8 cellular contexts compared by ENCODE assay signal in genomic region chr17:5281814-5282638, GRCh38. TPM values are rescaled to one million over a fixed set of nuclear protein-coding genes. Genes with fewer than 3 reads are reported as not detected.
DNase-seq lines count a peak whose midpoint lies in the region; ATAC-seq and TF ChIP-seq lines count a peak whose summit lies in the region.

Gene RABEP1, plus strand, starts transcription at chr17:5282284. Its CDS starts 203 bp downstream, at chr17:5282487.

- H3K9me3 Mint-ChIP-seq in CD4-positive, alpha-beta T cell: no peaks in the 10 kb centered on the region

- peak within 1 kb of the TSS; percentile 95 for H3K9ac ChIP-seq in IMR-90 (ENCODE audit: low read depth, low read length)

- H4K20me1 ChIP-seq in IMR-90 (ENCODE audit: insufficient read depth, low read length): peaks cover 30% of the 10 kb centered on the region

- intact Hi-C loops in CD4-positive, alpha-beta T cell (cut with DNase I, micrococcal nuclease): loop anchor here (5.0 to 10.0 kb wide), 5 partner anchors 35 to 153 kb away; partner anchors contain the start of genes C1QBP (in 1 of the 2) and NUP88 (in 1 of the 2)
- intact Hi-C loops in IMR-90 (cut with micrococcal nuclease): loop anchor here (10.0 kb wide), 1 partner anchor 133 kb away; the partner anchor contains the start of gene NUP88

- H3K9me3 ChIP-seq in CD4-positive, alpha-beta T cell (ENCODE audit: control insufficient read depth, low read length): no peaks in the 10 kb centered on the region
- H3K9me3 ChIP-seq in IMR-90 (ENCODE audit: control insufficient read depth, insufficient read depth, low read length): no peaks in the 10 kb centered on the region

- H3K27ac ChIP-seq in CD4-positive, alpha-beta T cell (ENCODE audit: low read depth, low read length): peak within 1 kb of the TSS; percentile 64
- peak within 1 kb of the TSS; percentile 61 for H3K27ac ChIP-seq in IMR-90 (ENCODE audit: insufficient read depth, low read length)

- peaks cover 26% of the 10 kb centered on the region for H3K36me3 Mint-ChIP-seq in CD4-positive, alpha-beta T cell (ENCODE audit: low read depth)

- H2AFZ ChIP-seq in IMR-90 (replicated peaks; ENCODE audit: low read length, poor library complexity): peak within 1 kb of the TSS; percentile 91

- H4K5ac ChIP-seq in IMR-90 (ENCODE audit: low read depth, low read length): peak within 1 kb of the TSS; percentile 49

- peak within 1 kb of the TSS; percentile 69 to 84 for H4K8ac ChIP-seq in IMR-90 (ENCODE audit: low read depth in 2 of 2, low read length in 2 of 2)

- H3K27me3 ChIP-seq in CD4-positive, alpha-beta T cell (ENCODE audit: control insufficient read depth, insufficient read depth, low read length): no peaks in the 10 kb centered on the region
- no peaks in the 10 kb centered on the region for H3K27me3 ChIP-seq in IMR-90 (ENCODE audit: control insufficient read depth, insufficient read depth, low read length)

- H3K56ac ChIP-seq in IMR-90 (ENCODE audit: extremely low read depth, insufficient read depth, low read length): peak within 1 kb of the TSS; percentile 42; the same call in 1 of the 2 replicates

- H3K27ac Mint-ChIP-seq in CD4-positive, alpha-beta T cell: peak within 1 kb of the TSS; percentile 91

- H3K9me1 ChIP-seq in IMR-90 (ENCODE audit: insufficient read depth, low read length): peaks cover 9% of the 10 kb centered on the region; the same call in 1 of the 2 replicates

- H2AK9ac ChIP-seq in IMR-90 (replicated peaks; ENCODE audit: low read depth, low read length, poor library complexity): peak within 1 kb of the TSS; percentile 11

- peak; percentile 80 for ATAC-seq in CD4-positive, alpha-beta T cell (ENCODE audit: poor library complexity)
- ATAC-seq in GM19468 (IDR thresholded peaks at IDR 0.05; ENCODE audit: extremely low read depth, unreplicated experiment) (peak; percentile 36), IMR-90 (ENCODE audit: low read depth) (peak; percentile 94)

- peak within 1 kb of the TSS; percentile 100 for H3K4me2 ChIP-seq in IMR-90 (ENCODE audit: low read depth, low read length)

- H3K27me3 Mint-ChIP-seq in CD4-positive, alpha-beta T cell: no peaks in the 10 kb centered on the region

- peak; percentile 89 to 96 (median 92) for DNase-seq in CD4-positive, alpha-beta T cell
- DNase-seq in IMR-90: peak; percentile 88
- DNase-seq in OCI-M1 (lab: John Stamatoyannopoulos, UW): peak; percentile 94
- DNase-seq in activated T-cell treated with anti-CD3 and anti-CD28 coated beads for 48 hours (ENCODE audit: low read depth): peak; percentile 90
- no peak for DNase-seq in epithelial cell of proximal tubule (ENCODE audit: low read depth)
- peak; percentile 93 for DNase-seq in mucosa of gallbladder (ENCODE audit: low spot score)
- DNase-seq in stimulated activated CD8-positive, alpha-beta memory T cell treated with anti-CD3 and anti-CD28 coated beads, Interleukin-4, amount 100 ng/mL, for 24 hours (ENCODE audit: low read depth): peak; percentile 89

- peak within 1 kb of the TSS; percentile 80 for H2AK5ac ChIP-seq in IMR-90 (ENCODE audit: low read depth, low read length)

- peaks cover 6% of the 10 kb centered on the region for H3K4me1 ChIP-seq in IMR-90 (ENCODE audit: control insufficient read depth, insufficient read depth, low read length)

- no peak within 1 kb of the TSS for H2BK20ac ChIP-seq in IMR-90 (ENCODE audit: low read depth, low read length)

- peak within 1 kb of the TSS; percentile 31 for H2BK5ac ChIP-seq in IMR-90 (ENCODE audit: low read depth, low read length, poor library complexity, severe bottlenecking)

- POLR2A ChIA-PET in CD4-positive, alpha-beta T cell (lab: Charles Lee): interaction anchor here (0.7 to 3.6 kb wide), 9 partner anchors 9 to 138 kb away, joined by 3 to 20 read pairs (median 4); partner anchors contain the start of genes NUP88, RPAIN and ZNF594
- POLR2A ChIA-PET in IMR-90 (lab: Charles Lee; ENCODE audit: unreplicated experiment): interaction anchor here (0.6 kb wide), 2 partner anchors 16 to 19 kb away, joined by 3 to 4 read pairs; no protein-coding TSS in a partner anchor

- peaks cover 16 to 31% of the 10 kb centered on the region in 2 experiments for H3K79me1 ChIP-seq in IMR-90 (ENCODE audit: low read depth in 1 of 2, low read length in 2 of 2)

- peak; percentile 43 for TF ChIP-seq CTCF in CD4-positive, alpha-beta T cell (IDR thresholded peaks at IDR 0.05)
- TF ChIP-seq CTCF in IMR-90 (conservative IDR thresholded peaks at IDR 0.05; ENCODE audit: low read depth, low read length): no peak; the same call in 1 of the 2 replicates
- peak; percentile 26 for TF ChIP-seq CTCF in epithelial cell of proximal tubule (conservative IDR thresholded peaks at IDR 0.05; ENCODE audit: low read depth, low read length)

- no peak within 1 kb of the TSS for H2BK120ac ChIP-seq in IMR-90 (ENCODE audit: low read depth, low read length)

- BruUV-seq in IMR-90 (replicated peaks; lab: Mats Ljungman, UMichigan): no TSS peak

- H2BK15ac ChIP-seq in IMR-90 (ENCODE audit: low read depth, low read length): peak within 1 kb of the TSS; percentile 21; the same call in 1 of the 3 replicates

- CTCF ChIA-PET in CD4-positive, alpha-beta T cell (lab: Charles Lee): interaction anchor here (0.7 to 1.6 kb wide), 3 partner anchors 49 to 90 kb away, joined by 3 read pairs; partner anchors contain the start of gene ZNF594
- CTCF ChIA-PET in IMR-90 (lab: Yijun Ruan, JAX): interaction anchor here (0.7 kb wide), 1 partner anchor 18 kb away, joined by 3 read pairs; no protein-coding TSS in a partner anchor

- WGBS in IMR-90 (ENCODE audit: extremely low coverage in 2 of 2, insufficient read length in 1 of 2), 2 experiments: 1% methylated on average over 40 of the region's 97 CpGs; no CpG with 5 or more reads in 1 of the 2 experiments

- no peaks in the 10 kb centered on the region; the same call in none of the 2 replicates for H3K36me3 ChIP-seq in IMR-90 (ENCODE audit: control insufficient read depth, insufficient read depth, low read length)

- dilution Hi-C loops in IMR-90 (cut with HindIII; ENCODE audit: low sequenced_read_pairs, unreplicated experiment): no loop called here

- in situ Hi-C loops in IMR-90 (cut with MboI; ENCODE audit: low sequenced_read_pairs): no loop called here

- peak within 1 kb of the TSS; percentile 97 for H3K4me3 Mint-ChIP-seq in CD4-positive, alpha-beta T cell

- H3K4me1 Mint-ChIP-seq in CD4-positive, alpha-beta T cell (ENCODE audit: low read depth): peaks cover 40% of the 10 kb centered on the region

- H4K91ac ChIP-seq in IMR-90 (ENCODE audit: insufficient read depth, low read depth, low read length): no peak within 1 kb of the TSS

- H3K4me3 ChIP-seq in IMR-90 (ENCODE audit: insufficient read depth, low read depth, low read length) (peak within 1 kb of the TSS; percentile 82), epithelial cell of proximal tubule (ENCODE audit: low read depth, low read length) (peak within 1 kb of the TSS; percentile 74)

- no peak for TF ChIP-seq RAD21 in IMR-90 (IDR thresholded peaks at IDR 0.05; ENCODE audit: low read length)

- peak within 1 kb of the TSS; percentile 79 for H3K14ac ChIP-seq in IMR-90 (replicated peaks; ENCODE audit: low read depth, low read length)

- peak within 1 kb of the TSS; percentile 94 for H3K23ac ChIP-seq in IMR-90 (ENCODE audit: low read depth, low read length)

- peak within 1 kb of the TSS; percentile 76; the same call in 1 of the 2 replicates for H3K4ac ChIP-seq in IMR-90 (ENCODE audit: low read depth, low read length)

- H3K18ac ChIP-seq in IMR-90 (ENCODE audit: low read depth, low read length): peak within 1 kb of the TSS; percentile 56; the same call in 1 of the 2 replicates

- TF ChIP-seq POLR2A in IMR-90 (IDR thresholded peaks at IDR 0.05; ENCODE audit: low read depth, low read length): peak; percentile 83

TF ChIP-seq in IMR-90, 13 proteins besides CTCF, POLR2A, EP300 and RAD21:
- TF ChIP-seq ELK1 (IDR thresholded peaks at IDR 0.05; ENCODE audit: borderline replicate concordance, low read depth, low read length) (no peak), MAZ (IDR thresholded peaks at IDR 0.05; ENCODE audit: borderline replicate concordance, low read depth, low read length) (peak; percentile 84; the same call in 1 of the 2 replicates), USF2 (IDR thresholded peaks at IDR 0.05; ENCODE audit: low read depth, low read length) (peak; percentile 95), FOS (IDR thresholded peaks at IDR 0.05; ENCODE audit: low read depth, low read length) (no peak), RCOR1 (IDR thresholded peaks at IDR 0.05; ENCODE audit: insufficient replicate concordance, low read length) (no peak), CEBPB (IDR thresholded peaks at IDR 0.05; ENCODE audit: low read depth, low read length) (no peak), RFX5 (IDR thresholded peaks at IDR 0.05; ENCODE audit: low read depth, low read length) (no peak), BHLHE40 (IDR thresholded peaks at IDR 0.05; ENCODE audit: low read depth, low read length) (peak; percentile 96), MAFK (IDR thresholded peaks at IDR 0.05; ENCODE audit: low read depth, low read length) (no peak)

RNA-seq across cellular contexts. Expression of gene RABEP1, which starts in this region (rescaled TPM):
- total RNA-seq in CD4-positive, alpha-beta T cell: 10 to 100 TPM; 27.4 to 31.8 TPM
- total RNA-seq in IMR-90 (2012; rRNA removed) (38.2 and 40.0 TPM in 2 replicates), epithelial cell of proximal tubule (20.6 and 21.4 TPM in 2 replicates), mucosa of gallbladder (35.9 TPM)
- polyA plus RNA-seq in IMR-90 (2012; rRNA removed): 11.9 and 15.3 TPM in 2 replicates
- 3.9 and 4.0 TPM in 2 replicates for polyA plus RNA-seq in IMR-90 (2012; cell fraction: cytosol; rRNA removed)
- 3.7 and 15.5 TPM in 2 replicates for polyA plus RNA-seq in IMR-90 (2012; cell fraction: nucleus; rRNA removed; ENCODE audit: low replicate concordance)

Comparison
In these comparisons a context has a peak if more than half of its experiments do, and no peak if none do; other contexts are left out.
1. ATAC-seq: peak in every context shown above with its lines; median percentile 94 in IMR-90; 80 in CD4-positive, alpha-beta T cell; 36 in GM19468.